24 cellular contexts compared by ENCODE assay signal in genomic region chr22:26448334-26448733, GRCh38.
"Had no signal": no experiment of that assay in that cellular context is flagged by ENCODE, and none has a peak within 500 bp of the region (broad histone marks: within the 10 kb centered on the region; RNA-seq: fewer than 3 reads in every experiment).

No MANE protein-coding gene starts in this region.

- H3K9ac ChIP-seq: parathyroid adenoma had no signal

- H3K4me3 ChIP-seq: hepatocyte, psoas muscle, suprapubic skin, tibial nerve had no signal

- DNase-seq: activated B cell treated with CpG ODN at 0.5 μM for 24 hours; activated CD8-positive, alpha-beta memory T cell treated with anti-CD3 and anti-CD28 coated beads, Interleukin-2, amount 10 ng/mL, durations not matched to agents 7 days and 5 days; activated CD8-positive, alpha-beta T cell treated with anti-CD3 and anti-CD28 coated beads, Interleukin-2, amount 10 ng/mL, durations not matched to agents 7 days and 5 days; activated naive CD4-positive, alpha-beta T cell treated with Interleukin-2 at 50 U/mL for 16 hours; activated T-cell treated with anti-CD3 and anti-CD28 coated beads, Interleukin-2, amount 50 U/mL, for 48 hours; amniotic stem cell; brain microvascular endothelial cell; central memory CD4-positive, alpha-beta T cell; dermis blood vessel endothelial cell; effector CD4-positive, alpha-beta T cell; islet precursor cell; mammary epithelial cell; naive B cell; occipital lobe; psoas muscle; stimulated activated CD4-positive, alpha-beta T cell treated with anti-CD3 and anti-CD28 coated beads, Interleukin-15, amount 100 ng/mL, for 24 hours; stimulated activated CD4-positive, alpha-beta T cell treated with anti-CD3 and anti-CD28 coated beads, Interleukin-2, amount 100 ng/mL, for 24 hours; stimulated activated naive CD4-positive, alpha-beta T cell; T-helper 2 cell had no signal

- H3K4me1 ChIP-seq: parathyroid adenoma, psoas muscle, tibial nerve had no signal

- H3K4me1 Mint-ChIP-seq: activated B cell treated with CpG ODN at 0.5 μM for 24 hours; activated CD8-positive, alpha-beta memory T cell treated with anti-CD3 and anti-CD28 coated beads, Interleukin-2, amount 10 ng/mL, durations not matched to agents 7 days and 5 days; mesothelial cell of epicardium had no signal

- H3K9me3 Mint-ChIP-seq: activated B cell treated with CpG ODN at 0.5 μM for 24 hours, mesothelial cell of epicardium, naive B cell had no signal

- ATAC-seq: activated CD8-positive, alpha-beta memory T cell treated with anti-CD3 and anti-CD28 coated beads, Interleukin-2, amount 10 ng/mL, durations not matched to agents 7 days and 5 days; activated CD8-positive, alpha-beta T cell treated with anti-CD3 and anti-CD28 coated beads, Interleukin-2, amount 10 ng/mL, durations not matched to agents 7 days and 5 days; psoas muscle had no signal

- H3K27me3 Mint-ChIP-seq: activated B cell treated with CpG ODN at 0.5 μM for 24 hours; activated CD8-positive, alpha-beta memory T cell treated with anti-CD3 and anti-CD28 coated beads, Interleukin-2, amount 10 ng/mL, durations not matched to agents 7 days and 5 days; naive B cell had no signal

- H3K4me3 Mint-ChIP-seq: activated B cell treated with CpG ODN at 0.5 μM for 24 hours; activated CD8-positive, alpha-beta memory T cell treated with anti-CD3 and anti-CD28 coated beads, Interleukin-2, amount 10 ng/mL, durations not matched to agents 7 days and 5 days; activated CD8-positive, alpha-beta T cell treated with anti-CD3 and anti-CD28 coated beads, Interleukin-2, amount 10 ng/mL, durations not matched to agents 7 days and 5 days; mesothelial cell of epicardium; naive B cell had no signal

- H3K4me2 ChIP-seq: hepatocyte had no signal

- H3K27ac Mint-ChIP-seq: activated B cell treated with CpG ODN at 0.5 μM for 24 hours; activated CD8-positive, alpha-beta memory T cell treated with anti-CD3 and anti-CD28 coated beads, Interleukin-2, amount 10 ng/mL, durations not matched to agents 7 days and 5 days; mesothelial cell of epicardium had no signal

- H3K9me3 ChIP-seq: psoas muscle, suprapubic skin, tibial nerve had no signal

- H3K27ac ChIP-seq: brain microvascular endothelial cell, hepatocyte, parathyroid adenoma, psoas muscle, suprapubic skin, tibial nerve had no signal

- H3K27me3 ChIP-seq: brain microvascular endothelial cell, hepatocyte, suprapubic skin, tibial nerve had no signal

- H2AFZ ChIP-seq: hepatocyte, parathyroid adenoma had no signal

- H3K79me2 ChIP-seq: hepatocyte, parathyroid adenoma had no signal
